Comparison of ENCODE assay signal across 8 cellular contexts in genomic region chr3:196499061-196499460, GRCh38. TPM values are rescaled to one million over a fixed set of nuclear protein-coding genes. Genes with fewer than 3 reads are reported as not detected.
DNase-seq lines count a peak whose midpoint lies in the region; ATAC-seq and TF ChIP-seq lines count a peak whose summit lies in the region.

No MANE protein-coding gene starts in this region.

- intact Hi-C loops in heart left ventricle (cut with DNase I) (no loop called here), Right ventricle myocardium superior (cut with DNase I) (no loop called here), esophagus muscularis mucosa (cut with DNase I) (no loop called here)

- H3K79me2 ChIP-seq in SU-DHL-6 (ENCODE audit: insufficient read depth, low read length) (peaks cover 93% of the 10 kb centered on the region), fibroblast of lung (ENCODE audit: control insufficient read depth, insufficient read depth, low read length) (peaks cover 85% of the 10 kb centered on the region)

- no peak overlapping the region for H2AFZ ChIP-seq in SU-DHL-6 (ENCODE audit: low read depth, low read length, severe bottlenecking)
- H2AFZ ChIP-seq in fibroblast of lung (ENCODE audit: low read length) = no peak overlapping the region

- H4K20me1 ChIP-seq in SU-DHL-6 (ENCODE audit: low read depth, low read length) = peaks cover 10% of the 10 kb centered on the region; the same call in 1 of the 2 replicates
- H4K20me1 ChIP-seq in fibroblast of lung (ENCODE audit: control insufficient read depth, extremely low read depth, insufficient read depth, low read length) = no peaks in the 10 kb centered on the region

- H3K4me1 ChIP-seq in heart left ventricle = peaks cover 0 to 45% (median 22%) of the 10 kb centered on the region in 12 donors
- H3K4me1 ChIP-seq in fibroblast of lung (ENCODE audit: control insufficient read depth, extremely low read depth, insufficient read depth, low read length) = peaks cover 3% of the 10 kb centered on the region
- peaks cover 18 to 44% (median 35%) of the 10 kb centered on the region in 4 donors for H3K4me1 ChIP-seq in esophagus muscularis mucosa

- H3K9me3 Mint-ChIP-seq in stimulated activated effector memory CD8-positive, alpha-beta T cell treated with anti-CD3 and anti-CD28 coated beads, Interleukin-12 subunit alpha, Interleukin-12 subunit beta, amount 100 ng/mL, for 72 hours = no peaks in the 10 kb centered on the region

- DNase-seq in heart left ventricle (peak in 1 of 5 donors; percentile 52), Right ventricle myocardium superior (no peak), fibroblast of lung (ENCODE audit: low read depth in 2 of 2) (peak; percentile 23 to 81), esophagus muscularis mucosa (ENCODE audit: extremely low spot score) (no peak)
- no peak for DNase-seq in stimulated activated effector memory CD8-positive, alpha-beta T cell treated with anti-CD3 and anti-CD28 coated beads, Interleukin-12 subunit alpha, Interleukin-12 subunit beta, amount 100 ng/mL, for 72 hours (ENCODE audit: low spot score in 2 of 2)

- ATAC-seq in heart left ventricle (no peak), Right ventricle myocardium superior (ENCODE audit: poor library complexity) (no peak), GM21526 (IDR thresholded peaks at IDR 0.05; ENCODE audit: low FRiP score, unreplicated experiment) (no peak), HG03175 (IDR thresholded peaks at IDR 0.05; ENCODE audit: unreplicated experiment) (no peak)
- no peak for ATAC-seq in stimulated activated effector memory CD8-positive, alpha-beta T cell treated with anti-CD3 and anti-CD28 coated beads, Interleukin-12 subunit alpha, Interleukin-12 subunit beta, amount 100 ng/mL, for 72 hours

- H3K4me3 ChIP-seq in heart left ventricle (no peak overlapping the region), SU-DHL-6 (ENCODE audit: insufficient read depth, low read length, poor library complexity, severe bottlenecking) (no peak overlapping the region), fibroblast of lung (replicated peaks in 1 of 4; ENCODE audit: control extremely low read depth in 1 of 4, insufficient read depth in 1 of 4, low read depth in 3 of 4, low read length in 4 of 4) (peak overlapping the region in 1 of 4 experiments; percentile 14), esophagus muscularis mucosa (no peak overlapping the region)

- H3K36me3 ChIP-seq in heart left ventricle = peaks cover 0 to 22% (median 5%) of the 10 kb centered on the region in 9 donors
- peaks cover 14% of the 10 kb centered on the region; the same call in 1 of the 2 replicates for H3K36me3 ChIP-seq in SU-DHL-6 (ENCODE audit: low read length)
- H3K36me3 ChIP-seq in fibroblast of lung (ENCODE audit: control insufficient read depth, insufficient read depth, low read length) = peaks cover 1% of the 10 kb centered on the region
- H3K36me3 ChIP-seq in esophagus muscularis mucosa = peaks cover 0 to 7% (median 0%) of the 10 kb centered on the region in 4 donors

- 46 to 62% (median 56%) methylated on average over 5 of the region's 5 CpGs for WGBS in heart left ventricle, 4 donors
- WGBS in esophagus muscularis mucosa = 82% methylated on average over 5 of the region's 5 CpGs

- TF ChIP-seq CTCF in heart left ventricle (IDR thresholded peaks at IDR 0.05) (no peak), SU-DHL-6 (IDR thresholded peaks at IDR 0.05; ENCODE audit: insufficient read depth, low read length, poor library complexity, severe bottlenecking) (no peak), fibroblast of lung (conservative IDR thresholded peaks at IDR 0.05 in 1 of 2, IDR thresholded peaks at IDR 0.05 in 1 of 2; ENCODE audit: low read depth in 1 of 2, low read length in 2 of 2) (no peak), esophagus muscularis mucosa (IDR thresholded peaks at IDR 0.05) (no peak)

- H3K4me3 Mint-ChIP-seq in stimulated activated effector memory CD8-positive, alpha-beta T cell treated with anti-CD3 and anti-CD28 coated beads, Interleukin-12 subunit alpha, Interleukin-12 subunit beta, amount 100 ng/mL, for 72 hours = peak overlapping the region; percentile 94

- H3K36me3 Mint-ChIP-seq in stimulated activated effector memory CD8-positive, alpha-beta T cell treated with anti-CD3 and anti-CD28 coated beads, Interleukin-12 subunit alpha, Interleukin-12 subunit beta, amount 100 ng/mL, for 72 hours = peaks cover 86% of the 10 kb centered on the region

- H3K9ac ChIP-seq in SU-DHL-6 (ENCODE audit: low read length) (no peak overlapping the region), fibroblast of lung (ENCODE audit: insufficient read depth, low read length) (no peak overlapping the region)

- H3K9me2 ChIP-seq in SU-DHL-6 (replicated peaks; ENCODE audit: insufficient read depth, low read length) = no peaks in the 10 kb centered on the region

- peak overlapping the region; percentile 90 for H3K4me2 ChIP-seq in SU-DHL-6 (ENCODE audit: low read depth, low read length, poor library complexity, severe bottlenecking)
- no peak overlapping the region for H3K4me2 ChIP-seq in fibroblast of lung (ENCODE audit: extremely low read depth, insufficient read depth, low read length)

- TF ChIP-seq EP300 in esophagus muscularis mucosa (IDR thresholded peaks at IDR 0.05) = no peak

- H3K4me1 Mint-ChIP-seq in stimulated activated effector memory CD8-positive, alpha-beta T cell treated with anti-CD3 and anti-CD28 coated beads, Interleukin-12 subunit alpha, Interleukin-12 subunit beta, amount 100 ng/mL, for 72 hours = peaks cover 46% of the 10 kb centered on the region

- no peak for TF ChIP-seq POLR2A in heart left ventricle (IDR thresholded peaks at IDR 0.05)
- no peak for TF ChIP-seq POLR2A in esophagus muscularis mucosa (IDR thresholded peaks at IDR 0.05; ENCODE audit: low read depth)

- H3K27me3 ChIP-seq in heart left ventricle = no peaks in the 10 kb centered on the region
- H3K27me3 ChIP-seq in SU-DHL-6 (ENCODE audit: low read length) = no peaks in the 10 kb centered on the region
- H3K27me3 ChIP-seq in fibroblast of lung (ENCODE audit: control insufficient read depth, insufficient read depth, low read length) = no peaks in the 10 kb centered on the region
- no peaks in the 10 kb centered on the region for H3K27me3 ChIP-seq in esophagus muscularis mucosa

- no peaks in the 10 kb centered on the region for H3K9me3 ChIP-seq in heart left ventricle
- no peaks in the 10 kb centered on the region for H3K9me3 ChIP-seq in SU-DHL-6 (ENCODE audit: insufficient read depth, low read length)
- H3K9me3 ChIP-seq in fibroblast of lung (ENCODE audit: control insufficient read depth, insufficient read depth, low read depth, low read length) = no peaks in the 10 kb centered on the region
- H3K9me3 ChIP-seq in esophagus muscularis mucosa = no peaks in the 10 kb centered on the region

- H3F3A ChIP-seq in SU-DHL-6 (ENCODE audit: insufficient read depth) = peaks cover 4% of the 10 kb centered on the region

- H3K27ac ChIP-seq in heart left ventricle = peak overlapping the region in 10 of 12 donors; percentile 14 to 66 (median 44)
- H3K27ac ChIP-seq in SU-DHL-6 (ENCODE audit: low read depth, low read length) = no peak overlapping the region
- H3K27ac ChIP-seq in fibroblast of lung (ENCODE audit: insufficient read depth, low read length) = no peak overlapping the region
- H3K27ac ChIP-seq in esophagus muscularis mucosa (replicated peaks in 1 of 4) = no peak overlapping the region

- H3K27ac Mint-ChIP-seq in stimulated activated effector memory CD8-positive, alpha-beta T cell treated with anti-CD3 and anti-CD28 coated beads, Interleukin-12 subunit alpha, Interleukin-12 subunit beta, amount 100 ng/mL, for 72 hours = no peak overlapping the region

RNA-seq across cellular contexts. Expression of gene RNF168, which starts 4.5 kb away (rescaled TPM):
- 10 to 100 TPM; 15.0 to 31.8 (median 21.1) TPM for total RNA-seq in heart left ventricle
- polyA plus RNA-seq in heart left ventricle = 10 to 100 TPM in 1 of 2 donors, 1 to 10 TPM in 1; 8.4 to 13.4 TPM
- total RNA-seq in Right ventricle myocardium superior = 21.3 TPM
- 13.7 and 19.3 TPM in 2 replicates for total RNA-seq in fibroblast of lung
- polyA plus RNA-seq in fibroblast of lung = 2.6 and 3.1 TPM in 2 replicates
- 6.9 and 10.0 TPM in 2 replicates for polyA plus RNA-seq in fibroblast of lung (2012)
- polyA minus RNA-seq in fibroblast of lung (ENCODE audit: low replicate concordance) = 19.0 and 22.7 TPM in 2 replicates
- total RNA-seq in esophagus muscularis mucosa = 10 to 100 TPM; 17.2 to 23.0 (median 22.3) TPM

RNA-seq across cellular contexts. Expression of gene SMCO1, which starts 16.1 kb away (rescaled TPM):
- total RNA-seq in heart left ventricle (100 to 1,000 TPM in 2 of 9 donors, 10 to 100 TPM in 7; 14.5 to 130 (median 50.0) TPM), Right ventricle myocardium superior (89.9 TPM), fibroblast of lung (not detected in 2 replicates), esophagus muscularis mucosa (not detected)
- polyA plus RNA-seq in heart left ventricle (100 to 1,000 TPM in 1 of 2 donors, 1 to 10 TPM in 1; 2.6 to 105 TPM), fibroblast of lung (not detected in 2 replicates)
- polyA plus RNA-seq in fibroblast of lung (2012) = not detected in 2 replicates
- polyA minus RNA-seq in fibroblast of lung (ENCODE audit: low replicate concordance) = not detected in 2 replicates

Comparison
In these comparisons a context has a peak if more than half of its experiments do, and no peak if none do; other contexts are left out.
1. DNase-seq: peak in fibroblast of lung (2 of 2); none in Right ventricle myocardium superior (single experiment), stimulated activated effector memory CD8-positive, alpha-beta T cell treated with anti-CD3 and anti-CD28 coated beads, Interleukin-12 subunit alpha, Interleukin-12 subunit beta, amount 100 ng/mL, for 72 hours (0 of 2) and esophagus muscularis mucosa (single experiment).
2. H3K27ac ChIP-seq: peak in heart left ventricle (10 of 12); none in SU-DHL-6 (single experiment), fibroblast of lung (single experiment) and esophagus muscularis mucosa (0 of 4).
3. RNA of gene SMCO1, which starts 16.1 kb away (total RNA-seq): 89.9 TPM in Right ventricle myocardium superior (single experiment) and 14.5 to 130 TPM in heart left ventricle; not detected in fibroblast of lung and not detected in esophagus muscularis mucosa; every median in the first group is over 10 times any median in the second.